ENCODE assay signal across 10 cellular contexts in genomic region chr17:67574658-67575293, GRCh38.
DNase-seq lines count a peak whose midpoint lies in the region; ATAC-seq, FAIRE-seq and TF ChIP-seq lines count a peak whose summit lies in the region.
"Had no signal": no experiment of that assay in that cellular context is flagged by ENCODE, and none has a peak within 500 bp of the region (broad histone marks: within the 10 kb centered on the region; RNA-seq: fewer than 3 reads in every experiment).

No MANE protein-coding gene starts in this region.

- peak overlapping the region in 4 of 8 donors; percentile 18 to 71 (median 58) for H3K27ac Mint-ChIP-seq in CD8-positive, alpha-beta memory T cell

- FAIRE-seq in RCC 7860 (lab: Jason Lieb, UNC): no peak

- H3K4me1 Mint-ChIP-seq in CD8-positive, alpha-beta memory T cell: peaks cover 20 to 57% (median 21%) of the 10 kb centered on the region in 3 donors

- H3K9me3 ChIP-seq in CD8-positive, alpha-beta memory T cell (ENCODE audit: low read length): no peaks in the 10 kb centered on the region
- H3K9me3 ChIP-seq: upper lobe of left lung had no signal

- peaks cover 0 to 69% (median 5%) of the 10 kb centered on the region in 3 donors for H3K36me3 Mint-ChIP-seq in CD8-positive, alpha-beta memory T cell

- CTCF ChIA-PET in CD8-positive, alpha-beta memory T cell (lab: Charles Lee): no interaction called here

- H3K4me3 ChIP-seq in CD8-positive, alpha-beta memory T cell (ENCODE audit: low read length): no peak overlapping the region
- H3K4me3 ChIP-seq: upper lobe of left lung had no signal

- H3K4me1 ChIP-seq in CD8-positive, alpha-beta memory T cell (ENCODE audit: insufficient read depth, low read length): no peaks in the 10 kb centered on the region
- H3K4me1 ChIP-seq: upper lobe of left lung had no signal

- peaks cover 5% of the 10 kb centered on the region for H3K36me3 ChIP-seq in CD8-positive, alpha-beta memory T cell (ENCODE audit: insufficient read depth, low read length)

- H3K27me3 ChIP-seq in CD8-positive, alpha-beta memory T cell (ENCODE audit: insufficient read depth, low read length, poor library complexity, severe bottlenecking): no peaks in the 10 kb centered on the region
- H3K27me3 ChIP-seq: upper lobe of left lung had no signal

- H3K9me3 Mint-ChIP-seq in CD8-positive, alpha-beta memory T cell: peaks cover 0 to 1% (median 0%) of the 10 kb centered on the region in 5 donors

- H3K27me3 Mint-ChIP-seq in CD8-positive, alpha-beta memory T cell: peaks cover 0 to 1% of the 10 kb centered on the region in 2 donors

- ATAC-seq in GM18498 (IDR thresholded peaks at IDR 0.05; ENCODE audit: unreplicated experiment): peak; percentile 26
- ATAC-seq in GM19463 (IDR thresholded peaks at IDR 0.05; ENCODE audit: unreplicated experiment): peak; percentile 30
- ATAC-seq in HG03196 (IDR thresholded peaks at IDR 0.05; ENCODE audit: unreplicated experiment): peak; percentile 40

- DNase-seq in germinal center (ENCODE audit: low spot score) (peak; percentile 78), erythroblast (lab: John Stamatoyannopoulos, UW) (no peak), RCC 7860 (ENCODE audit: low spot score) (no peak)
- no peak for DNase-seq in CD8-positive, alpha-beta memory T cell
- no peak for DNase-seq in activated T-cell treated with anti-CD3 and anti-CD28 coated beads, Interleukin-2, amount 50 U/mL, for 48 hours
- DNase-seq: T1000, upper lobe of left lung had no signal

- no peak overlapping the region for H3K27ac ChIP-seq in CD8-positive, alpha-beta memory T cell (ENCODE audit: low read depth, low read length)
- H3K27ac ChIP-seq: upper lobe of left lung had no signal

- TF ChIP-seq POLR2A in erythroblast (IDR thresholded peaks at IDR 0.05; ENCODE audit: low read length): no peak

- no peak overlapping the region for H3K4me3 Mint-ChIP-seq in CD8-positive, alpha-beta memory T cell

- POLR2A ChIA-PET in CD8-positive, alpha-beta memory T cell (lab: Charles Lee): no interaction called here
